ENCODE assay signal across 1 cellular context in genomic region chr1:59346429-59346828, GRCh38.
TF ChIP-seq lines count a peak whose summit lies in the region.

No MANE protein-coding gene starts in this region.

TF ChIP-seq in liver, 16 proteins besides CTCF, POLR2A, EP300 and RAD21 (continued from another document):
- peak; percentile 19 for TF ChIP-seq REST (IDR thresholded peaks at IDR 0.05)
- TF ChIP-seq FOXA1 (IDR thresholded peaks at IDR 0.05): peak; percentile 92
- peak; percentile 21 for TF ChIP-seq YY1 (IDR thresholded peaks at IDR 0.05)
- no peak for TF ChIP-seq GABPA (IDR thresholded peaks at IDR 0.05 in 1 of 2, conservative IDR thresholded peaks at IDR 0.05 in 1 of 2)
- TF ChIP-seq, protein P1, sequence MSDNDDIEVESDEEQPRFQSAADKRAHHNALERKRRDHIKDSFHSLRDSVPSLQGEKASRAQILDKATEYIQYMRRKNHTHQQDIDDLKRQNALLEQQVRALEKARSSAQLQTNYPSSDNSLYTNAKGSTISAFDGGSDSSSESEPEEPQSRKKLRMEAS (IDR thresholded peaks at IDR 0.05): peak; percentile 75
- peak; percentile 57 to 77 for TF ChIP-seq HNF4A (conservative IDR thresholded peaks at IDR 0.05)
- TF ChIP-seq NR2F2 (IDR thresholded peaks at IDR 0.05): no peak
- TF ChIP-seq FOXA2 (IDR thresholded peaks at IDR 0.05): peak; percentile 96
- TF ChIP-seq, protein P2, sequence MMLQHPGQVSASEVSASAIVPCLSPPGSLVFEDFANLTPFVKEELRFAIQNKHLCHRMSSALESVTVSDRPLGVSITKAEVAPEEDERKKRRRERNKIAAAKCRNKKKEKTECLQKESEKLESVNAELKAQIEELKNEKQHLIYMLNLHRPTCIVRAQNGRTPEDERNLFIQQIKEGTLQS (IDR thresholded peaks at IDR 0.05): no peak
